In genomic region chr4:134024251-134024650, GRCh38 we compare ENCODE assay signal across 9 cellular contexts.
DNase-seq lines count a peak whose midpoint lies in the region; ATAC-seq and TF ChIP-seq lines count a peak whose summit lies in the region.
"Had no signal": no experiment of that assay in that cellular context is flagged by ENCODE, and none has a peak within 500 bp of the region (broad histone marks: within the 10 kb centered on the region; RNA-seq: fewer than 3 reads in every experiment).

No MANE protein-coding gene starts in this region.

- TF ChIP-seq CTCF in GM12864 (IDR thresholded peaks at IDR 0.05; ENCODE audit: low read depth, low read length, missing control alignments) = peak; percentile 7
- peak; percentile 59; the same call in 1 of the 2 replicates for TF ChIP-seq CTCF in LNCAP (IDR thresholded peaks at IDR 0.05)

- ATAC-seq in activated CD4-positive, CD25-positive, alpha-beta regulatory T cell treated with anti-CD3 and anti-CD28 coated beads, Interleukin-2, amount 50 U/mL, for 24 hours = no peak

- DNase-seq in GM12864 (ENCODE audit: low read depth) = no peak
- DNase-seq in amniotic epithelial cell (ENCODE audit: low read depth) = peak; percentile 61
- peak; percentile 42 for DNase-seq in left kidney (ENCODE audit: low read depth, low spot score)
- DNase-seq in DMS114 treated with DMSO at 0.1 percent for 48 hours (lab: John Stamatoyannopoulos, UW; ENCODE audit: unreplicated experiment) = no peak
- DNase-seq in retina = no peak
- DNase-seq: immature natural killer cell, NCI-H1436 had no signal

- no peak overlapping the region for H3K4me3 ChIP-seq in GM12864 (ENCODE audit: low read depth, low read length)

Comparison
In these comparisons a context has a peak if more than half of its experiments do, and no peak if none do; other contexts are left out.
1. DNase-seq: peak in amniotic epithelial cell (single experiment) and left kidney (single experiment); none in GM12864 (single experiment), DMS114 treated with DMSO at 0.1 percent for 48 hours (single experiment) and retina (single experiment).